ENCODE assay signal across 16 cellular contexts in genomic region chr2:240775911-240776310, GRCh38. TPM values are rescaled to one million over a fixed set of nuclear protein-coding genes. Genes with fewer than 3 reads are reported as not detected.
DNase-seq lines count a peak whose midpoint lies in the region; ATAC-seq and TF ChIP-seq lines count a peak whose summit lies in the region.
"Had no signal": no experiment of that assay in that cellular context is flagged by ENCODE, and none has a peak within 500 bp of the region (broad histone marks: within the 10 kb centered on the region; RNA-seq: fewer than 3 reads in every experiment).

No MANE protein-coding gene starts in this region.

- H3K4me1 ChIP-seq in left ventricle myocardium inferior: no peaks in the 10 kb centered on the region
- H3K4me1 ChIP-seq in osteoblast (ENCODE audit: insufficient read depth, low read length): no peaks in the 10 kb centered on the region

- TF ChIP-seq CTCF in left ventricle myocardium inferior (IDR thresholded peaks at IDR 0.05; ENCODE audit: borderline replicate concordance) (no peak), brain (conservative IDR thresholded peaks at IDR 0.05) (no peak), nephron progenitor cell (IDR thresholded peaks at IDR 0.05) (no peak), osteoblast (IDR thresholded peaks at IDR 0.05; ENCODE audit: extremely low read depth, low read depth, low read length) (no peak)

- H3K36me3 ChIP-seq in left ventricle myocardium inferior: no peaks in the 10 kb centered on the region
- H3K36me3 ChIP-seq in osteoblast (ENCODE audit: insufficient read depth, low read length): no peaks in the 10 kb centered on the region

- H3K27ac Mint-ChIP-seq in brain: peak overlapping the region in 4 of 5 experiments; percentile 15 to 70 (median 31)
- H3K27ac Mint-ChIP-seq in nephron progenitor cell: peak overlapping the region; percentile 56

- DNase-seq in left ventricle myocardium superior: peak; percentile 54
- no peak for DNase-seq in left ventricle myocardium inferior
- no peak for DNase-seq in nephron progenitor cell
- no peak for DNase-seq in H4 (ENCODE audit: low spot score)
- no peak for DNase-seq in osteoblast (ENCODE audit: insufficient read length, low spot score, missing footprints)
- DNase-seq: ACHN; CD4-positive, alpha-beta memory T cell; DND-41; GOT3; KG1; NCI-H1092; SHP77 had no signal

- H3K4me3 Mint-ChIP-seq in brain: no peak overlapping the region
- H3K4me3 Mint-ChIP-seq in nephron progenitor cell: no peak overlapping the region
- H3K4me3 Mint-ChIP-seq: CD4-positive, alpha-beta memory T cell had no signal

- ATAC-seq in left ventricle myocardium superior: peak; percentile 49
- no peak for ATAC-seq in HG03571 (IDR thresholded peaks at IDR 0.05; ENCODE audit: unreplicated experiment)
- ATAC-seq: Panc1 had no signal

- H3K27ac ChIP-seq in left ventricle myocardium inferior (replicated peaks) (no peak overlapping the region), osteoblast (ENCODE audit: low read depth, low read length) (no peak overlapping the region)

- no peaks in the 10 kb centered on the region for H3K79me2 ChIP-seq in osteoblast (ENCODE audit: insufficient read depth, low read length)

- no peaks in the 10 kb centered on the region for H3K27me3 Mint-ChIP-seq in brain
- peaks cover 4% of the 10 kb centered on the region for H3K27me3 Mint-ChIP-seq in nephron progenitor cell (ENCODE audit: low read depth, poor library complexity)
- H3K27me3 Mint-ChIP-seq: CD4-positive, alpha-beta memory T cell had no signal

- no peaks in the 10 kb centered on the region for H3K9me3 ChIP-seq in left ventricle myocardium inferior (replicated peaks)
- H3K9me3 ChIP-seq in osteoblast (ENCODE audit: low read depth, low read length): no peaks in the 10 kb centered on the region

- no peaks in the 10 kb centered on the region for H4K20me1 ChIP-seq in osteoblast (ENCODE audit: insufficient read depth, low read length)

- H3K36me3 Mint-ChIP-seq in brain (peaks cover 19% of the 10 kb centered on the region), nephron progenitor cell (ENCODE audit: low read depth) (no peaks in the 10 kb centered on the region)
- H3K36me3 Mint-ChIP-seq: CD4-positive, alpha-beta memory T cell had no signal

- H3K4me1 Mint-ChIP-seq in brain (no peaks in the 10 kb centered on the region), nephron progenitor cell (peaks cover 32% of the 10 kb centered on the region)
- H3K4me1 Mint-ChIP-seq: CD4-positive, alpha-beta memory T cell had no signal

- H3K27me3 ChIP-seq in left ventricle myocardium inferior (ENCODE audit: low read depth): peaks cover 9% of the 10 kb centered on the region
- no peaks in the 10 kb centered on the region for H3K27me3 ChIP-seq in osteoblast (ENCODE audit: insufficient read depth, low read length)

- intact Hi-C loops in left ventricle myocardium superior (cut with micrococcal nuclease) (no loop called here), left ventricle myocardium inferior (cut with micrococcal nuclease) (no loop called here)

- no peak overlapping the region for H3K4me2 ChIP-seq in osteoblast (ENCODE audit: insufficient read depth, low read length)

- H3K9me3 Mint-ChIP-seq in brain (no peaks in the 10 kb centered on the region), nephron progenitor cell (no peaks in the 10 kb centered on the region)
- H3K9me3 Mint-ChIP-seq: CD4-positive, alpha-beta memory T cell had no signal

- H3K4me3 ChIP-seq in left ventricle myocardium inferior (no peak overlapping the region), osteoblast (ENCODE audit: insufficient read depth, low read length) (no peak overlapping the region)

- no peak overlapping the region for H2AFZ ChIP-seq in osteoblast (ENCODE audit: low read length)

RNA-seq across cellular contexts. Expression of gene KIF1A, which starts 44.1 kb away (rescaled TPM):
- total RNA-seq in left ventricle myocardium superior (1.6 TPM), left ventricle myocardium inferior (2.0 TPM), osteoblast (under 0.01 TPM in 1 of 2 replicates, not detected in the other)
- polyA plus RNA-seq in brain (ENCODE audit: insufficient read depth, low read depth, low replicate concordance): 574 TPM
- total RNA-seq in H4 (2014; rRNA removed; shearing (Covaris generic)): 1.4 and 1.9 TPM in 2 replicates
- total RNA-seq: CD4-positive, alpha-beta memory T cell; MCF 10A had no signal
- polyA plus RNA-seq: CD4-positive, alpha-beta memory T cell had no signal
